ENCODE assay signal across 9 cellular contexts in genomic region chr1:109075531-109076490, GRCh38. TPM values are rescaled to one million over a fixed set of nuclear protein-coding genes. Genes with fewer than 3 reads are reported as not detected.
DNase-seq lines count a peak whose midpoint lies in the region; ATAC-seq, FAIRE-seq and TF ChIP-seq lines count a peak whose summit lies in the region.
"Had no signal": no experiment of that assay in that cellular context is flagged by ENCODE, and none has a peak within 500 bp of the region (broad histone marks: within the 10 kb centered on the region; RNA-seq: fewer than 3 reads in every experiment).

A gene with protein sequence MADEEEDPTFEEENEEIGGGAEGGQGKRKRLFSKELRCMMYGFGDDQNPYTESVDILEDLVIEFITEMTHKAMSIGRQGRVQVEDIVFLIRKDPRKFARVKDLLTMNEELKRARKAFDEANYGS (minus strand): TSS chr1:109076003. CDS start chr1:109075947, 56 bp downstream.

- H3K27me3 ChIP-seq in AG04450 (ENCODE audit: control insufficient read depth, insufficient read depth, low read length) (no peaks in the 10 kb centered on the region), bronchial epithelial cell (ENCODE audit: control insufficient read depth, insufficient read depth, low read length) (no peaks in the 10 kb centered on the region), smooth muscle cell (ENCODE audit: low read depth) (no peaks in the 10 kb centered on the region)

- H2AFZ ChIP-seq in smooth muscle cell (ENCODE audit: low read depth), result peak within 1 kb of the TSS; percentile 77

- TF ChIP-seq CTCF in AG04450 (IDR thresholded peaks at IDR 0.05; ENCODE audit: low read depth, low read length) (peak; percentile 41; the same call in 1 of the 2 replicates), WI38 (IDR thresholded peaks at IDR 0.05; ENCODE audit: low read depth, low read length) (0 out of 2 replicates have a peak, but pooled peaks have one; percentile 12), bronchial epithelial cell (IDR thresholded peaks at IDR 0.05; ENCODE audit: insufficient read depth, low read length, severe bottlenecking) (peak; percentile 46), smooth muscle cell (IDR thresholded peaks at IDR 0.05; ENCODE audit: borderline replicate concordance, insufficient read depth, poor library complexity, severe bottlenecking) (peak; percentile 15)

- no peaks in the 10 kb centered on the region for H3K36me3 ChIP-seq in bronchial epithelial cell (ENCODE audit: control insufficient read depth, insufficient read depth, low read length)
- peaks cover 2% of the 10 kb centered on the region for H3K36me3 ChIP-seq in smooth muscle cell (ENCODE audit: low read depth)

- CTCF ChIA-PET in AG04450 (lab: Charles Lee), result interaction anchor here (0.7 to 1.6 kb wide), 5 partner anchors 9 to 352 kb away, joined by 3 to 6 read pairs (median 4); a partner anchor contains a TSS

- peak; percentile 91 for DNase-seq in AG04450 (ENCODE audit: low read depth, low spot score)
- peak; percentile 90 for DNase-seq in NCI-H2196 treated with DMSO at 0.1 percent for 48 hours (lab: John Stamatoyannopoulos, UW; ENCODE audit: unreplicated experiment)
- DNase-seq in bronchial epithelial cell (ENCODE audit: low read depth), result peak; percentile 87
- DNase-seq in iPS-NIHi11 (ENCODE audit: low spot score), result peak; percentile 96
- DNase-seq in smooth muscle cell (lab: John Stamatoyannopoulos, UW; ENCODE audit: unreplicated experiment), result peak; percentile 73

- peak within 1 kb of the TSS; percentile 99 for H3K27ac ChIP-seq in AG04450 (ENCODE audit: low read depth, low read length)
- H3K27ac ChIP-seq in smooth muscle cell (ENCODE audit: low read depth), result peak within 1 kb of the TSS; percentile 99

- no peaks in the 10 kb centered on the region for H3F3A ChIP-seq in smooth muscle cell (ENCODE audit: low read depth)

- WGBS in smooth muscle cell (ENCODE audit: low lambda C conversion rate), result 6% methylated on average over 39 of the region's 39 CpGs

- H3K9me3 ChIP-seq in AG04450 (ENCODE audit: control insufficient read depth, insufficient read depth, low read length) (no peaks in the 10 kb centered on the region; the same call in 1 of the 2 replicates), smooth muscle cell (replicated peaks; ENCODE audit: low read depth) (no peaks in the 10 kb centered on the region)

- H3K4me2 ChIP-seq in smooth muscle cell, result peak within 1 kb of the TSS; percentile 93

- no peak for FAIRE-seq in bronchial epithelial cell (lab: Jason Lieb, UNC)
- FAIRE-seq: colon had no signal

- peaks cover 8% of the 10 kb centered on the region for H3K4me1 ChIP-seq in smooth muscle cell (ENCODE audit: low read depth)

- peak within 1 kb of the TSS; percentile 100 for H3K9ac ChIP-seq in smooth muscle cell (ENCODE audit: low read depth)

- peaks cover 45% of the 10 kb centered on the region for H3K79me2 ChIP-seq in smooth muscle cell (ENCODE audit: low read depth)

- ATAC-seq in GM18870 (IDR thresholded peaks at IDR 0.05; ENCODE audit: unreplicated experiment), result peak; percentile 89
- ATAC-seq in HG03135 (IDR thresholded peaks at IDR 0.05; ENCODE audit: unreplicated experiment), result peak; percentile 98

- H3K4me3 ChIP-seq in AG04450 (ENCODE audit: low read depth, low read length) (peak within 1 kb of the TSS; percentile 100), WI38 (ENCODE audit: low read depth, low read length) (peak within 1 kb of the TSS; percentile 99), bronchial epithelial cell (ENCODE audit: low read depth, low read length) (peak within 1 kb of the TSS; percentile 54), smooth muscle cell (peak within 1 kb of the TSS; percentile 90)

- peaks cover 29% of the 10 kb centered on the region for H4K20me1 ChIP-seq in smooth muscle cell (ENCODE audit: low read depth)

- POLR2A ChIA-PET in AG04450 (lab: Yijun Ruan, JAX), result interaction anchor here (0.5 to 1.2 kb wide), 10 partner anchors 10 to 389 kb away, joined by 3 to 35 read pairs (median 5); partner anchors contain the start of genes TMEM167B and WDR47

RNA-seq across cellular contexts. Expression of the gene that starts here (rescaled TPM):
- polyA plus RNA-seq in AG04450 (2011; rRNA removed), result 61.8 and 81.9 TPM in 2 replicates
- polyA minus RNA-seq in AG04450 (2011; rRNA and poly(A)+ RNA removed), result 21.5 and 42.1 TPM in 2 replicates
- total RNA-seq in bronchial epithelial cell, result 96.9 and 157 TPM in 2 replicates
- total RNA-seq in smooth muscle cell, result 110 and 165 TPM in 2 replicates
- polyA plus RNA-seq in smooth muscle cell, result 30.1 and 30.3 TPM in 2 replicates

Comparison
In these comparisons a context has a peak if more than half of its experiments do, and no peak if none do; other contexts are left out.
1. Peak in every context shown above with its lines: DNase-seq, ATAC-seq, H3K4me3 ChIP-seq and H3K27ac ChIP-seq.